ENCODE assay signal across 11 cellular contexts in the genomic region with DNA sequence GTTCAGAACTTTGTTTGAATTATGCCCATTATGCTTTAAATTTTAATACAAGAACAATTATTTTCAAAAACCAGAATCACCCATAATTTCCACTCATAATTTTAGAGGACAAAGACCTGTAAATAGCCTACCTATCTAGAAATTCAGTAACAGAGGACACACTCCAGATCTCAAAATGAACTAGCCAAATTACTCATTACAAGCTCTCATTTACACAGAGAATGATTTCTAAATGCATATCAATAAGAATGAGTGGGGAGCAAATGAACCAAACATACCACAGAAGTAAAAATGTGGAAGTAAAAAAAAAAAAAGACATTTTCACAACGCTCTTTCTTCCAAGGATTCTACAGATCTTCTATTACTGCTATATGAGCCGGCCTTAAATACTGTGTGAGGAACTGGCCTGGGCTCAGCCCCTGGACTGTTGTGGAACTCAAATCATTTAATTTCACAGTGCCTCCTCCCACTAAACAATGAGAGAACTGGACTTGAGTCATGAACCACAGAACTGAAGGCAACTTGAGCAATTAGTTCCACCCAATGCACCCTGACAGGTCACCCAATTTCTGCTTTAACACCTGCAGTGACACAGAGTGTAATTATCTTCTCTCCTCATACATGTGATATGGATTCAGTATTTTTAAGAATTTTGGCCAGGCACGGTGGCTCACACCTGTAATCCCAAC. TPM values are rescaled to one million over a fixed set of nuclear protein-coding genes. Genes with fewer than 3 reads are reported as not detected.
DNase-seq lines count a peak whose midpoint lies in the region; ATAC-seq and TF ChIP-seq lines count a peak whose summit lies in the region.
"Had no signal": no experiment of that assay in that cellular context is flagged by ENCODE, and none has a peak within 500 bp of the region (broad histone marks: within the 10 kb centered on the region; RNA-seq: fewer than 3 reads in every experiment).

No MANE protein-coding gene starts in this region.

- TF ChIP-seq CTCF in DOHH2 (IDR thresholded peaks at IDR 0.05; ENCODE audit: low read depth, low read length, poor library complexity, severe bottlenecking) (no peak), HL-60 (IDR thresholded peaks at IDR 0.05; ENCODE audit: insufficient read depth, low read length) (no peak), lower lobe of right lung (IDR thresholded peaks at IDR 0.05) (no peak)

- intact Hi-C loops in lower lobe of right lung (cut with DNase I): no loop called here
- intact Hi-C loops in aorta (cut with DNase I): no loop called here

- H3K27ac ChIP-seq in DOHH2 (ENCODE audit: low read depth, low read length) (no peak overlapping the region), HL-60 (replicated peaks) (peak overlapping the region; percentile 3; the same call in 1 of the 2 replicates), lower lobe of right lung (no peak overlapping the region), aorta (ENCODE audit: low read depth in 1 of 2, low read length in 2 of 2) (no peak overlapping the region)
- H3K27ac ChIP-seq: upper lobe of left lung had no signal

- H3K4me3 ChIP-seq in DOHH2 (ENCODE audit: low read length) (no peak overlapping the region), HL-60 (replicated peaks; ENCODE audit: insufficient read depth, low read length) (no peak overlapping the region), lower lobe of right lung (no peak overlapping the region), aorta (ENCODE audit: low read length in 2 of 2) (no peak overlapping the region)
- H3K4me3 ChIP-seq: upper lobe of left lung had no signal

- no peaks in the 10 kb centered on the region for H3K27me3 Mint-ChIP-seq in activated T-helper 17 cell treated with anti-CD3 and anti-CD28 coated beads, Interleukin-2, amount 50 U/mL, for 72 hours

- ATAC-seq in activated T-helper 17 cell treated with anti-CD3 and anti-CD28 coated beads, Interleukin-2, amount 50 U/mL, for 72 hours (replicated peaks): peak; percentile 93
- ATAC-seq in lower lobe of right lung (peak; percentile 66 to 77), GM21737 (IDR thresholded peaks at IDR 0.05; ENCODE audit: unreplicated experiment) (no peak), aorta (ENCODE audit: low FRiP score) (no peak)

- WGBS in aorta, 2 donors: 79 to 89% methylated on average over 3 of the region's 3 CpGs

- H4K20me1 ChIP-seq in DOHH2 (ENCODE audit: control insufficient read depth, insufficient read depth, low read depth, low read length): peaks cover 21% of the 10 kb centered on the region

- H3K4me1 Mint-ChIP-seq in activated T-helper 17 cell treated with anti-CD3 and anti-CD28 coated beads, Interleukin-2, amount 50 U/mL, for 72 hours: peaks cover 34% of the 10 kb centered on the region

- no peaks in the 10 kb centered on the region for H3K9me2 ChIP-seq in DOHH2 (replicated peaks; ENCODE audit: control insufficient read depth, low read length)

- DNase-seq in HL-60 (ENCODE audit: low read depth in 1 of 2, low spot score in 1 of 2) (peak in 1 of 2 experiments; percentile 70), lower lobe of right lung (no peak), cerebellar nuclear complex (lab: John Stamatoyannopoulos, UW) (no peak), amniotic stem cell (lab: John Stamatoyannopoulos, UW) (no peak), aorta (no peak)
- DNase-seq: mesendoderm; stimulated activated CD4-positive, alpha-beta T cell treated with anti-CD3 and anti-CD28 coated beads, Interleukin-12 subunit alpha, Interleukin-12 subunit beta, amount 100 ng/mL, for 4 hours; upper lobe of left lung had no signal

- H3K4me3 Mint-ChIP-seq in activated T-helper 17 cell treated with anti-CD3 and anti-CD28 coated beads, Interleukin-2, amount 50 U/mL, for 72 hours: peak overlapping the region; percentile 26

- H3K27me3 ChIP-seq in DOHH2 (ENCODE audit: control insufficient read depth, low read length) (no peaks in the 10 kb centered on the region), HL-60 (ENCODE audit: insufficient read depth, poor library complexity, severe bottlenecking) (no peaks in the 10 kb centered on the region), lower lobe of right lung (ENCODE audit: low read depth) (no peaks in the 10 kb centered on the region), aorta (ENCODE audit: control insufficient read depth in 1 of 2, insufficient read depth in 2 of 2, low read length in 1 of 2) (no peaks in the 10 kb centered on the region)
- H3K27me3 ChIP-seq: upper lobe of left lung had no signal

- H3K9me3 ChIP-seq in DOHH2 (ENCODE audit: control insufficient read depth, insufficient read depth, low read length) (no peaks in the 10 kb centered on the region), lower lobe of right lung (no peaks in the 10 kb centered on the region), aorta (ENCODE audit: control insufficient read depth, low read length) (no peaks in the 10 kb centered on the region)
- H3K9me3 ChIP-seq: upper lobe of left lung had no signal

- H3K4me2 ChIP-seq in DOHH2 (ENCODE audit: low read length): peak overlapping the region; percentile 27; the same call in 1 of the 2 replicates

- H3K4me1 ChIP-seq in DOHH2 (ENCODE audit: control insufficient read depth, low read length) (peaks cover 19% of the 10 kb centered on the region), lower lobe of right lung (peaks cover 23% of the 10 kb centered on the region), aorta (ENCODE audit: control insufficient read depth in 1 of 2, insufficient read depth in 2 of 2, low read length in 2 of 2) (peaks cover 0 to 1% of the 10 kb centered on the region in 2 donors)

- H3F3A ChIP-seq in DOHH2 (ENCODE audit: control insufficient read depth, insufficient read depth): 0 out of 2 replicates have a peak, but pooled peaks cover 2% of the 10 kb centered on the region

- peaks cover 91% of the 10 kb centered on the region for H3K79me2 ChIP-seq in DOHH2 (ENCODE audit: control insufficient read depth, low read length)

- H3K9me3 Mint-ChIP-seq in activated T-helper 17 cell treated with anti-CD3 and anti-CD28 coated beads, Interleukin-2, amount 50 U/mL, for 72 hours: no peaks in the 10 kb centered on the region

- peak overlapping the region; percentile 84 for H3K27ac Mint-ChIP-seq in activated T-helper 17 cell treated with anti-CD3 and anti-CD28 coated beads, Interleukin-2, amount 50 U/mL, for 72 hours

- no peaks in the 10 kb centered on the region for H3K36me3 Mint-ChIP-seq in activated T-helper 17 cell treated with anti-CD3 and anti-CD28 coated beads, Interleukin-2, amount 50 U/mL, for 72 hours (ENCODE audit: low read depth)

- no peaks in the 10 kb centered on the region for H3K36me3 ChIP-seq in DOHH2 (ENCODE audit: control insufficient read depth, low read length)
- no peaks in the 10 kb centered on the region for H3K36me3 ChIP-seq in lower lobe of right lung
- H3K36me3 ChIP-seq in aorta (ENCODE audit: control insufficient read depth in 1 of 2, insufficient read depth in 2 of 2, low read length in 1 of 2): no peaks in the 10 kb centered on the region
- H3K36me3 ChIP-seq: upper lobe of left lung had no signal

RNA-seq across cellular contexts. Expression of a gene that starts 8.0 kb away (rescaled TPM):
- total RNA-seq in activated T-helper 17 cell treated with anti-CD3 and anti-CD28 coated beads, Interleukin-2, amount 50 U/mL, for 72 hours: 10 to 100 TPM; 38.5 to 57.4 TPM
- total RNA-seq in lower lobe of right lung: 54.2 TPM
- total RNA-seq in aorta: 10 to 100 TPM; 73.6 to 77.4 TPM
- 10 to 100 TPM; 12.9 to 30.2 TPM for polyA plus RNA-seq in aorta

RNA-seq across cellular contexts. Expression of a gene that starts 50.8 kb away (rescaled TPM):
- not detected for total RNA-seq in activated T-helper 17 cell treated with anti-CD3 and anti-CD28 coated beads, Interleukin-2, amount 50 U/mL, for 72 hours
- total RNA-seq in lower lobe of right lung (not detected), aorta (1 to 10 TPM in 1 of 2 donors, not detected in 1; 1.6 TPM)
- polyA plus RNA-seq in aorta: not detected

Comparison
In these comparisons a context has a peak if more than half of its experiments do, and no peak if none do; other contexts are left out.
1. ATAC-seq: peak in activated T-helper 17 cell treated with anti-CD3 and anti-CD28 coated beads, Interleukin-2, amount 50 U/mL, for 72 hours (single experiment) and lower lobe of right lung (2 of 2); none in GM21737 (single experiment) and aorta (single experiment).